ENCODE assay signal across 8 cellular contexts in the genomic region with DNA sequence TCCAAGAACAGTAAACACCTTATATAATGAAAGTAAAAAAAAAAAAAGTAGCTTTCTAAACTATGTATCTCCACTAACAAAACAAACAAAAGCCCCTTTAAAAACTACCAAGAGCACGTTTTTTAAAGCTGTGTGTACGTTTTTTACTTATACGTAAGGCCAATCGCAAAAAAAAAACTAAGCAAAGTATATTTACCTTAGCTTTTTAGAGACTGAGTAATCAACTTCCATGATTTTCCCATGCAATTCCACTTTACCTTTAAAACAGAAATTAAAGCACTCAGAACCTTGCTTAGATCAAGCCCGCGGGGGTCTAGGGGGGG. TPM values are rescaled to one million over a fixed set of nuclear protein-coding genes. Genes with fewer than 3 reads are reported as not detected.
DNase-seq lines count a peak whose midpoint lies in the region; ATAC-seq and TF ChIP-seq lines count a peak whose summit lies in the region.

No MANE protein-coding gene starts in this region.

- no peak overlapping the region for H3K27ac Mint-ChIP-seq in memory B cell

- H3K9me3 ChIP-seq in left ventricle myocardium inferior (replicated peaks) (no peaks in the 10 kb centered on the region), uterus (no peaks in the 10 kb centered on the region)

- in situ Hi-C loops in astrocyte of the spinal cord (cut with HindIII; ENCODE audit: low sequenced_read_pairs): no loop called here

- H3K36me3 Mint-ChIP-seq in memory B cell: peaks cover 2% of the 10 kb centered on the region

- H3K9me3 Mint-ChIP-seq in memory B cell: no peaks in the 10 kb centered on the region

- intact Hi-C loops in left ventricle myocardium inferior (cut with micrococcal nuclease): no loop called here
- intact Hi-C loops in left cardiac atrium (cut with DNase I): loop anchor here in 1 of 2 donors (10.0 kb wide), 1 partner anchor 112 kb away; a partner anchor contains a TSS
- intact Hi-C loops in uterus (cut with DNase I; ENCODE audit: low total_unique reads): no loop called here

- ATAC-seq in left cardiac atrium (no peak), memory B cell (ENCODE audit: low read depth) (no peak)

- H3K4me1 ChIP-seq in left ventricle myocardium inferior: peaks cover 53% of the 10 kb centered on the region
- no peaks in the 10 kb centered on the region for H3K4me1 ChIP-seq in uterus

- DNase-seq in left ventricle myocardium inferior: no peak
- DNase-seq in left cardiac atrium: no peak
- DNase-seq in astrocyte of the spinal cord (ENCODE audit: low read depth, low spot score): no peak
- no peak for DNase-seq in memory B cell (ENCODE audit: low spot score in 2 of 2)
- DNase-seq in uterus: no peak
- DNase-seq in germinal center (ENCODE audit: low spot score): no peak
- no peak for DNase-seq in iPS-NIHi7 (ENCODE audit: extremely low spot score)
- DNase-seq in activated CD4-positive, alpha-beta T cell treated with anti-CD3 and anti-CD28 coated beads, Interleukin-2, amount 50 U/mL, for 1 hour: no peak

- TF ChIP-seq CTCF in left ventricle myocardium inferior (IDR thresholded peaks at IDR 0.05; ENCODE audit: borderline replicate concordance) (no peak), astrocyte of the spinal cord (IDR thresholded peaks at IDR 0.05; ENCODE audit: low read depth, low read length) (no peak), uterus (IDR thresholded peaks at IDR 0.05) (no peak)

- H3K27me3 ChIP-seq in left ventricle myocardium inferior (ENCODE audit: low read depth) (peaks cover 38% of the 10 kb centered on the region), uterus (peaks cover 0 to 21% of the 10 kb centered on the region in 2 donors)

- peaks cover 5% of the 10 kb centered on the region for H3K4me1 Mint-ChIP-seq in memory B cell

- no peak for TF ChIP-seq POLR2A in uterus (IDR thresholded peaks at IDR 0.05)

- H3K4me3 Mint-ChIP-seq in memory B cell: peak overlapping the region; percentile 58

- H3K4me3 ChIP-seq in left ventricle myocardium inferior (peak overlapping the region; percentile 88), astrocyte of the spinal cord (ENCODE audit: low read depth, low read length) (peak overlapping the region; percentile 90), uterus (peak overlapping the region; percentile 49 to 52)

- H3K27ac ChIP-seq in left ventricle myocardium inferior (replicated peaks) (peak overlapping the region; percentile 82), uterus (peak overlapping the region; percentile 89 to 92)

- peaks cover 23% of the 10 kb centered on the region for H3K27me3 Mint-ChIP-seq in memory B cell

- H3K36me3 ChIP-seq in left ventricle myocardium inferior (no peaks in the 10 kb centered on the region), uterus (no peaks in the 10 kb centered on the region)

RNA-seq across cellular contexts. Expression of a gene that starts 1.9 kb away (rescaled TPM):
- total RNA-seq in left ventricle myocardium inferior: 17.9 TPM
- total RNA-seq in left cardiac atrium: 10 to 100 TPM; 12.8 to 14.2 TPM
- total RNA-seq in uterus: 10 to 100 TPM in 3 of 4 donors, 1 to 10 TPM in 1; 2.9 to 65.6 (median 13.1) TPM
